Comparison of ENCODE assay signal across 28 cellular contexts in the genomic region with DNA sequence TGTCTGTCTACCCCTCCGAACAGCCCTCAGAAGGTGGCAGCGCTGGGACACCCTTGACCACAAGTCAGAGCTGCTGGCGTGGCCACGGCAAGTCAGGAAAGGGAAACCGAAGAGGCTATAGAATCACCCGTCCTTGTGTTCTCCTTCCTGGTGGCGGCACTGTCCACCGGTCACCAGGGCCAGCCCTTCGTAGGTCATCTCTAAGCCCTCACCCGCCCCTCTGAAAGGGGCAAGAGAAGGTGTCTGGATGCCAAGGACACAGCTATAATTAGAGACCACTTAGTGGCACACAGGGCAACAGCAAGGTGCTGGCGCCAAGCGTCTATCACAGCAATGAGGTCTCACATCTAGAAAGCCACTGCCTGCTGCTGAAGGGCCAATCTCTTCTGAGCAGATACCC.
"Had no signal": no experiment of that assay in that cellular context is flagged by ENCODE, and none has a peak within 500 bp of the region (broad histone marks: within the 10 kb centered on the region; RNA-seq: fewer than 3 reads in every experiment).

No MANE protein-coding gene starts in this region.

- H3K4me3 ChIP-seq: dorsolateral prefrontal cortex, gastrocnemius medialis, ovary, psoas muscle, right lobe of liver, suprapubic skin, transverse colon, upper lobe of right lung, uterus had no signal

- ATAC-seq: esophagus mucosa; gastrocnemius medialis; naive thymus-derived CD8-positive, alpha-beta T cell; psoas muscle; right lobe of liver; stimulated activated naive CD8-positive, alpha-beta T cell treated with anti-CD3 and anti-CD28 coated beads, Interleukin-15, amount 100 ng/mL, for 72 hours; upper lobe of right lung had no signal

- H3K9me3 ChIP-seq: gastrocnemius medialis, ovary, psoas muscle, right lobe of liver, suprapubic skin, transverse colon, upper lobe of right lung, uterus had no signal

- H3K4me1 ChIP-seq: gastrocnemius medialis, psoas muscle, right lobe of liver, suprapubic skin, transverse colon, upper lobe of right lung, uterus had no signal

- H3K27me3 ChIP-seq: ovary, right lobe of liver, transverse colon, upper lobe of right lung, uterus had no signal

- H3K27ac ChIP-seq: dorsolateral prefrontal cortex, epithelial cell of prostate, gastrocnemius medialis, ovary, psoas muscle, right lobe of liver, suprapubic skin, transverse colon, upper lobe of right lung, uterus had no signal

- FAIRE-seq: colon, islet of Langerhans, small intestine had no signal

- H3K36me3 ChIP-seq: gastrocnemius medialis, ovary, right lobe of liver, suprapubic skin, transverse colon, upper lobe of right lung, uterus had no signal

- DNase-seq: dorsolateral prefrontal cortex; effector CD4-positive, alpha-beta T cell; foreskin fibroblast; gastrocnemius medialis; head of caudate nucleus; hippocampal formation; kidney glomerular epithelial cell; mesenchymal stem cell; naive thymus-derived CD8-positive, alpha-beta T cell; nephron progenitor cell; occipital lobe; ovary; posterior cingulate gyrus; small intestine; stimulated activated CD4-positive, alpha-beta T cell treated with anti-CD3 and anti-CD28 coated beads, Interleukin-15, amount 100 ng/mL, for 24 hours; stimulated activated CD4-positive, alpha-beta T cell treated with anti-CD3 and anti-CD28 coated beads, Interleukin-2, amount 100 ng/mL, for 48 hours; stimulated activated naive CD4-positive, alpha-beta T cell; stimulated activated naive CD8-positive, alpha-beta T cell treated with anti-CD3 and anti-CD28 coated beads, Interleukin-15, amount 100 ng/mL, for 72 hours; transverse colon; upper lobe of right lung; uterus had no signal
